In the genomic region with DNA sequence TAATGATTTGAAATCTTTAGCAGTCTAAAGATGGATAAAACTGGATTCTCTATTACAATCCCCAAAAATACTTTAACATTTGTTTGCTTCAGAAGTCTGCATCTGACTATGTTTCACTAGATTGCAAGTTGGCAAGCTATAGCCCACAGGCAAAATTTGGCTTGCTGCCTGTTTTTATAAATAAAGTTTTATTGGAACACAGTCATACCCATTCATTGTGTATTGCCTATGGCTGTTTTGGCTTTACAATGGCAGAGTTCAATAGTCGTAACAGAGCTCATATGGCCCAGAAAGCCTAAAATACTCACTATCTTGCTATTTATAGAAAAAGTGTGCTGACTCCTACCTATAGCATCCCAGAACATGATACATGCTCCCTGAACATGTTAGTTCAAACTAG, we compare ENCODE assay signal across 11 cellular contexts.
"Had no signal": no experiment of that assay in that cellular context is flagged by ENCODE, and none has a peak within 500 bp of the region (broad histone marks: within the 10 kb centered on the region; RNA-seq: fewer than 3 reads in every experiment).

No MANE protein-coding gene starts in this region.

- H3K27ac ChIP-seq: GM23248 had no signal

- H3K4me1 ChIP-seq: HAP-1 had no signal

- H3K36me3 ChIP-seq: HAP-1 had no signal

- H3K9me3 ChIP-seq: HAP-1 had no signal

- H3K4me2 ChIP-seq: GM23338 had no signal

- H2AFZ ChIP-seq: GM23248, GM23338 had no signal

- FAIRE-seq: H1, H54 had no signal

- H3K4me3 ChIP-seq: GM23248, GM23338, HAP-1 had no signal

- H3K9ac ChIP-seq: GM23248 had no signal

- ATAC-seq: GM23338, HCT116 had no signal

- DNase-seq: GM23248, GOT3, H7, H9, HCEC 1CT, HFFc6 had no signal
